1 cellular context compared by ENCODE assay signal in the genomic region with DNA sequence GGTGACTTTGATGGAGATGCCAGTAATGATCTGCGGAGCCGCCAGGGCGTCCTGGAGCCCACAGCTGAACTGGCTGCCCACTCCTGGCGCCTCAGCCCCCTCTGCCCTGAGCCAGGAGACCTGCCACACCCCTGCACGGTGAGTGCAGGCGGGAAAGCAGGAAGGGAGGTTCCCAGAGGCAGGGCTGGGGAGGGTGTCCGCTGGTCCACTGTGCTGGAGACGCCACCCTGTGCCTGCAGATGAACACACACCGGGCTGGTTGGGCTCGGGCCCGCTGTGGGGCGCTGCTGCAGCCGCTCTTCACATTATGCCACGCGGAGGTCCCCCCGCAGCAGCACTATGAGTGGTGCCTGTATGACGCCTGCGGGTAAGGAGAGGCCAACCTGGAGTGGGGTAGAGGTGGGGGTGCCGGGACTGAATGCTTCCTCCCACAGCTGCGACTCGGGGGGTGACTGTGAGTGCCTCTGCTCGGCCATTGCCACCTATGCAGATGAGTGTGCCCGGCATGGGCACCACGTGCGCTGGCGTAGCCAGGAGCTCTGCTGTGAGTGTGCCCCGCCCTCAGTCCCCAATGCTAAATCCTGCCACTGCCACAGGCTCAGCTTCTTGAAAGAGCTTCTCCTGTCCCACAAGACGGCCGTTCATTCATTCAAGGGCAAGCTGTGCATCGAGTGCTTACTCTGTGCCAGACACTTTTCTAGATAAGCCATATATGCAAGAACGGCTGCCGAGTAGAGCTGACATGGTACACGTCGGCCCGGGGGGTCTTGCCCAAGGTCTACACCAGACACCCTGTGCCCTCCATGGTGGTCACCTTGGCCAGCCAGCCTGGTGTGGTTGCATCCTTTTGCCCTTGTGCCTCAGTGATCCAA.
TF ChIP-seq lines count a peak whose summit lies in the region.

No MANE protein-coding gene starts in this region.

TF ChIP-seq in GM12878, 131 proteins besides CTCF, POLR2A, EP300 and RAD21:
- TF ChIP-seq CEBPZ (IDR thresholded peaks at IDR 0.05; ENCODE audit: low read depth, low read length) = no peak
- no peak for TF ChIP-seq EZH2 (IDR thresholded peaks at IDR 0.05; ENCODE audit: borderline replicate concordance, control insufficient read depth, low read depth, low read length)
- TF ChIP-seq SMAD5 (IDR thresholded peaks at IDR 0.05; ENCODE audit: low read depth) = no peak
- TF ChIP-seq ZBTB40 (IDR thresholded peaks at IDR 0.05; ENCODE audit: borderline replicate concordance) = no peak
- TF ChIP-seq SIX5 (IDR thresholded peaks at IDR 0.05; ENCODE audit: low read depth, low read length, severe bottlenecking) = no peak
- no peak for TF ChIP-seq ATF7 (IDR thresholded peaks at IDR 0.05; ENCODE audit: low read depth)
- TF ChIP-seq, protein P1, sequence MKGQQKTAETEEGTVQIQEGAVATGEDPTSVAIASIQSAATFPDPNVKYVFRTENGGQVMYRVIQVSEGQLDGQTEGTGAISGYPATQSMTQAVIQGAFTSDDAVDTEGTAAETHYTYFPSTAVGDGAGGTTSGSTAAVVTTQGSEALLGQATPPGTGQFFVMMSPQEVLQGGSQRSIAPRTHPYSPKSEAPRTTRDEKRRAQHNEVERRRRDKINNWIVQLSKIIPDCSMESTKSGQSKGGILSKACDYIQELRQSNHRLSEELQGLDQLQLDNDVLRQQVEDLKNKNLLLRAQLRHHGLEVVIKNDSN (IDR thresholded peaks at IDR 0.05; ENCODE audit: borderline replicate concordance, extremely low read length, insufficient read depth, low read depth, low read length) = no peak
- no peak for TF ChIP-seq KLF5 (IDR thresholded peaks at IDR 0.05; ENCODE audit: partially characterized antibody)
- TF ChIP-seq BMI1 (IDR thresholded peaks at IDR 0.05; ENCODE audit: borderline replicate concordance) = no peak
- no peak for TF ChIP-seq SIN3A (IDR thresholded peaks at IDR 0.05; ENCODE audit: low read depth, low read length)
- TF ChIP-seq MEF2A (IDR thresholded peaks at IDR 0.05; ENCODE audit: insufficient read depth, low read depth, low read length) = no peak
- no peak for TF ChIP-seq TCF7 (IDR thresholded peaks at IDR 0.05; ENCODE audit: borderline replicate concordance)
- no peak for TF ChIP-seq SMARCA5 (IDR thresholded peaks at IDR 0.05)
- TF ChIP-seq RCOR1 (conservative IDR thresholded peaks at IDR 0.05; ENCODE audit: low read depth, low read length) = no peak
- no peak for TF ChIP-seq BCL3 (IDR thresholded peaks at IDR 0.05; ENCODE audit: borderline replicate concordance, insufficient read depth, low read depth, low read length, poor library complexity, severe bottlenecking)
- TF ChIP-seq SUPT20H (IDR thresholded peaks at IDR 0.05; ENCODE audit: borderline replicate concordance, control insufficient read depth, low read depth, low read length) = no peak
- no peak for TF ChIP-seq IRF5 (IDR thresholded peaks at IDR 0.05; ENCODE audit: borderline replicate concordance)
